In genomic region chr5:114223866-114224265, GRCh38 we compare ENCODE assay signal across 9 cellular contexts.
DNase-seq lines count a peak whose midpoint lies in the region; ATAC-seq lines count a peak whose summit lies in the region.
"Had no signal": no experiment of that assay in that cellular context is flagged by ENCODE, and none has a peak within 500 bp of the region (broad histone marks: within the 10 kb centered on the region; RNA-seq: fewer than 3 reads in every experiment).

No MANE protein-coding gene starts in this region.

- H3K79me2 ChIP-seq in mesendoderm (ENCODE audit: control insufficient read depth, insufficient read depth, low read length), result no peaks in the 10 kb centered on the region

- no peak overlapping the region for H4K8ac ChIP-seq in mesendoderm (ENCODE audit: low read depth, low read length)

- WGBS in mesendoderm (ENCODE audit: extremely low coverage, insufficient coverage, low lambda C conversion rate), result no CpG with 5 or more reads among the region's 1 CpG

- no peaks in the 10 kb centered on the region for H3K79me1 ChIP-seq in mesendoderm (ENCODE audit: low read length)

- no peaks in the 10 kb centered on the region for H3K27me3 ChIP-seq in mesendoderm (ENCODE audit: insufficient read depth, low read length, poor library complexity)

- H4K5ac ChIP-seq in mesendoderm (ENCODE audit: low read length), result no peak overlapping the region

- H3K36me3 ChIP-seq in mesendoderm (ENCODE audit: control insufficient read depth, insufficient read depth, low read length), result no peaks in the 10 kb centered on the region

- no peaks in the 10 kb centered on the region for H3K4me1 ChIP-seq in mesendoderm (ENCODE audit: control insufficient read depth, low read depth, low read length)

- no peak overlapping the region for H3K4ac ChIP-seq in mesendoderm (ENCODE audit: low read depth, low read length)

- no peak overlapping the region for H3K4me2 ChIP-seq in mesendoderm (ENCODE audit: low read length)

- ATAC-seq in HG02884 (IDR thresholded peaks at IDR 0.05; ENCODE audit: unreplicated experiment) (peak; percentile 73), HG02678 (IDR thresholded peaks at IDR 0.05; ENCODE audit: unreplicated experiment) (no peak)

- no peak overlapping the region for H3K4me3 ChIP-seq in mesendoderm (ENCODE audit: low read length)
- H3K4me3 ChIP-seq: SK-N-MC had no signal

- no peak overlapping the region for H3K23ac ChIP-seq in mesendoderm (ENCODE audit: low read length)

- no peak overlapping the region for H3K56ac ChIP-seq in mesendoderm (ENCODE audit: low read length)

- no peak overlapping the region for H2BK15ac ChIP-seq in mesendoderm (replicated peaks; ENCODE audit: low read depth)

- DNase-seq in NCI-H1694 treated with DMSO at 0.1 percent for 48 hours (lab: John Stamatoyannopoulos, UW), result peak; percentile 28
- no peak for DNase-seq in NCI-H1694 (lab: John Stamatoyannopoulos, UW)
- DNase-seq in SK-N-DZ (ENCODE audit: low spot score), result peak; percentile 6
- DNase-seq in mesendoderm, result peak; percentile 66
- no peak for DNase-seq in activated CD4-positive, alpha-beta T cell treated with anti-CD3 and anti-CD28 coated beads, Interleukin-2, amount 50 U/mL, for 4 hours
- DNase-seq in AG08395 (ENCODE audit: low spot score), result no peak

- no peak overlapping the region for H3K27ac ChIP-seq in mesendoderm (ENCODE audit: low read depth, low read length)
- H3K27ac ChIP-seq: SK-N-MC had no signal

- no peak overlapping the region for H2AK5ac ChIP-seq in mesendoderm (ENCODE audit: low read length)

- H2BK120ac ChIP-seq in mesendoderm (ENCODE audit: low read depth, low read length), result no peak overlapping the region

- no peak overlapping the region for H3K18ac ChIP-seq in mesendoderm (ENCODE audit: low read length)

- no peak overlapping the region for H2BK5ac ChIP-seq in mesendoderm (ENCODE audit: low read length)

- no peak overlapping the region for H3K9ac ChIP-seq in mesendoderm (ENCODE audit: low read length)

Comparison
In these comparisons a context has a peak if more than half of its experiments do, and no peak if none do; other contexts are left out.
1. DNase-seq: peak in NCI-H1694 treated with DMSO at 0.1 percent for 48 hours (single experiment), SK-N-DZ (single experiment) and mesendoderm (single experiment); none in NCI-H1694 (single experiment), activated CD4-positive, alpha-beta T cell treated with anti-CD3 and anti-CD28 coated beads, Interleukin-2, amount 50 U/mL, for 4 hours (0 of 2) and AG08395 (single experiment).